In genomic region chr17:63675607-63676539, GRCh38 we compare ENCODE assay signal across 7 cellular contexts. TPM values are rescaled to one million over a fixed set of nuclear protein-coding genes. Genes with fewer than 3 reads are reported as not detected.
DNase-seq lines count a peak whose midpoint lies in the region; ATAC-seq and TF ChIP-seq lines count a peak whose summit lies in the region.

No MANE protein-coding gene starts in this region.

- TF ChIP-seq CTCF in HFF-Myc (IDR thresholded peaks at IDR 0.05; ENCODE audit: low read depth, low read length, missing control alignments) (no peak), fibroblast of mammary gland (conservative IDR thresholded peaks at IDR 0.05; ENCODE audit: control insufficient read depth, insufficient read depth, low read depth, low read length) (no peak), omental fat pad (IDR thresholded peaks at IDR 0.05) (no peak)

- peak; percentile 51 for DNase-seq in HFF-Myc (ENCODE audit: extremely low read depth, low read depth)
- DNase-seq in SK-N-DZ (ENCODE audit: low spot score): peak; percentile 79
- DNase-seq in fibroblast of mammary gland (ENCODE audit: low read depth): peak; percentile 72
- DNase-seq in omental fat pad (ENCODE audit: low spot score): no peak
- DNase-seq in NCI-H345 (lab: John Stamatoyannopoulos, UW): no peak
- DNase-seq in activated gamma-delta T cell treated with Interleukin-2 at 50 U/mL for 16 hours: no peak

- H3K4me3 ChIP-seq in HFF-Myc (replicated peaks; ENCODE audit: low read depth, low read length) (no peak overlapping the region), fibroblast of mammary gland (ENCODE audit: control insufficient read depth, low read depth, low read length) (no peak overlapping the region)

- ATAC-seq in omental fat pad (ENCODE audit: low FRiP score): peak; percentile 69
- ATAC-seq in HG02840 (IDR thresholded peaks at IDR 0.05; ENCODE audit: low FRiP score, unreplicated experiment): no peak

RNA-seq across cellular contexts. Expression of gene LIMD2, which starts 24.1 kb away (rescaled TPM):
- polyA plus RNA-seq in SK-N-DZ (2014; cell fraction: cytosol; rRNA removed): 134 and 169 TPM in 2 replicates
- 828 and 858 TPM in 2 replicates for polyA plus RNA-seq in SK-N-DZ (2014; cell fraction: nucleus; rRNA removed)
- 10 to 100 TPM in 2 of 4 donors, 1 to 10 TPM in 2; 4.4 to 44.9 (median 16.5) TPM for total RNA-seq in omental fat pad

RNA-seq across cellular contexts. Expression of gene MAP3K3, which starts 53.7 kb away (rescaled TPM):
- 26.6 and 28.1 TPM in 2 replicates for polyA plus RNA-seq in SK-N-DZ (2014; cell fraction: cytosol; rRNA removed)
- polyA plus RNA-seq in SK-N-DZ (2014; cell fraction: nucleus; rRNA removed): 41.0 and 61.6 TPM in 2 replicates
- total RNA-seq in omental fat pad: 10 to 100 TPM; 47.0 to 89.8 (median 53.7) TPM

Comparison
In these comparisons a context has a peak if more than half of its experiments do, and no peak if none do; other contexts are left out.
1. DNase-seq: peak in HFF-Myc (single experiment), SK-N-DZ (single experiment) and fibroblast of mammary gland (single experiment); none in omental fat pad (single experiment), NCI-H345 (single experiment) and activated gamma-delta T cell treated with Interleukin-2 at 50 U/mL for 16 hours (single experiment).